In genomic region chr17:66764559-66764958, GRCh38 we compare ENCODE assay signal across 1 cellular context.
TF ChIP-seq lines count a peak whose summit lies in the region.

No MANE protein-coding gene starts in this region.

TF ChIP-seq in H1, 55 proteins besides CTCF, POLR2A, EP300 and RAD21 (continued from another document):
- TF ChIP-seq CHD7 (IDR thresholded peaks at IDR 0.05; ENCODE audit: insufficient replicate concordance, low read length) (no peak), GABPA (IDR thresholded peaks at IDR 0.05; ENCODE audit: borderline replicate concordance, insufficient read depth, low read length) (no peak), YY1 (IDR thresholded peaks at IDR 0.05; ENCODE audit: low read depth, low read length) (no peak), CREB1 (IDR thresholded peaks at IDR 0.05) (no peak), FOSL1 (IDR thresholded peaks at IDR 0.05; ENCODE audit: insufficient read depth, low read depth, low read length) (no peak), CTBP2 (IDR thresholded peaks at IDR 0.05; ENCODE audit: borderline replicate concordance, insufficient read depth, insufficient read length, low read length) (no peak), MAFK (IDR thresholded peaks at IDR 0.05; ENCODE audit: low read depth, low read length) (no peak)
- TF ChIP-seq, protein P1, sequence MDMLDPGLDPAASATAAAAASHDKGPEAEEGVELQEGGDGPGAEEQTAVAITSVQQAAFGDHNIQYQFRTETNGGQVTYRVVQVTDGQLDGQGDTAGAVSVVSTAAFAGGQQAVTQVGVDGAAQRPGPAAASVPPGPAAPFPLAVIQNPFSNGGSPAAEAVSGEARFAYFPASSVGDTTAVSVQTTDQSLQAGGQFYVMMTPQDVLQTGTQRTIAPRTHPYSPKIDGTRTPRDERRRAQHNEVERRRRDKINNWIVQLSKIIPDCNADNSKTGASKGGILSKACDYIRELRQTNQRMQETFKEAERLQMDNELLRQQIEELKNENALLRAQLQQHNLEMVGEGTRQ (IDR thresholded peaks at IDR 0.05; ENCODE audit: low read length): no peak
